ENCODE assay signal across 10 cellular contexts in genomic region chr5:157108961-157109360, GRCh38. TPM values are rescaled to one million over a fixed set of nuclear protein-coding genes. Genes with fewer than 3 reads are reported as not detected.
DNase-seq lines count a peak whose midpoint lies in the region; ATAC-seq and TF ChIP-seq lines count a peak whose summit lies in the region.
"Had no signal": no experiment of that assay in that cellular context is flagged by ENCODE, and none has a peak within 500 bp of the region (broad histone marks: within the 10 kb centered on the region; RNA-seq: fewer than 3 reads in every experiment).

TSS of gene HAVCR2 (minus strand) at chr5:157109044. CDS start at chr5:157108983, 61 bp downstream.

- H3K36me3 ChIP-seq in gastroesophageal sphincter (no peaks in the 10 kb centered on the region), vagina (no peaks in the 10 kb centered on the region)

- TF ChIP-seq EP300 in gastroesophageal sphincter (IDR thresholded peaks at IDR 0.05): no peak

- H3K27me3 ChIP-seq in gastroesophageal sphincter (no peaks in the 10 kb centered on the region), vagina (no peaks in the 10 kb centered on the region)

- WGBS in gastroesophageal sphincter (ENCODE audit: low coverage in 1 of 2), 2 donors: 59 to 67% methylated on average over 1 to 3 of the region's 3 CpGs

- no peaks in the 10 kb centered on the region for H3K4me1 ChIP-seq in gastroesophageal sphincter
- H3K4me1 ChIP-seq in vagina: no peaks in the 10 kb centered on the region

- TF ChIP-seq POLR2A in gastroesophageal sphincter (IDR thresholded peaks at IDR 0.05): peak in 1 of 2 donors; percentile 15
- peak in 1 of 2 donors; percentile 22 for TF ChIP-seq POLR2A in vagina (IDR thresholded peaks at IDR 0.05)

- TF ChIP-seq CTCF in gastroesophageal sphincter (IDR thresholded peaks at IDR 0.05) (no peak), vagina (IDR thresholded peaks at IDR 0.05) (no peak)

- peak within 1 kb of the TSS in 1 of 2 donors; percentile 28 for H3K4me3 ChIP-seq in gastroesophageal sphincter
- peak within 1 kb of the TSS in 1 of 2 donors; percentile 1 for H3K4me3 ChIP-seq in vagina
- H3K4me3 ChIP-seq: A549 had no signal

- peak; percentile 39 for DNase-seq in activated gamma-delta T cell treated with Interleukin-2 at 50 U/mL for 16 hours
- DNase-seq in activated gamma-delta T cell (lab: John Stamatoyannopoulos, UW): no peak
- peak; percentile 68 for DNase-seq in activated CD4-positive, alpha-beta T cell treated with anti-CD3 and anti-CD28 coated beads for 48 hours
- peak; percentile 26 to 52 for DNase-seq in stimulated activated CD4-positive, alpha-beta T cell treated with anti-CD3 and anti-CD28 coated beads, Interleukin-15, amount 100 ng/mL, for 48 hours (ENCODE audit: low read depth in 2 of 2)
- no peak for DNase-seq in DMS114 treated with DMSO at 0.1 percent for 48 hours (lab: John Stamatoyannopoulos, UW; ENCODE audit: unreplicated experiment)
- DNase-seq in vagina (ENCODE audit: extremely low spot score in 2 of 2): no peak

- H3K9me3 ChIP-seq in gastroesophageal sphincter (no peaks in the 10 kb centered on the region), vagina (no peaks in the 10 kb centered on the region)
- H3K9me3 ChIP-seq: A549 had no signal

- intact Hi-C loops in vagina (cut with DNase I): no loop called here

- ATAC-seq in HG03432 (IDR thresholded peaks at IDR 0.05; ENCODE audit: unreplicated experiment): peak; percentile 89
- peak; percentile 17 for ATAC-seq in gastroesophageal sphincter
- ATAC-seq: A549 had no signal

- peak within 1 kb of the TSS in 2 of 4 donors; percentile 11 to 19 for H3K27ac ChIP-seq in gastroesophageal sphincter
- H3K27ac ChIP-seq in vagina: no peak within 1 kb of the TSS
- H3K27ac ChIP-seq: VCaP had no signal

RNA-seq across cellular contexts. Expression of gene HAVCR2, which starts in this region (rescaled TPM):
- total RNA-seq in gastroesophageal sphincter: 10 to 100 TPM in 2 of 4 donors, 1 to 10 TPM in 2; 4.7 to 15.2 (median 10.1) TPM
- total RNA-seq in vagina: 4.4 TPM

Comparison
In these comparisons a context has a peak if more than half of its experiments do, and no peak if none do; other contexts are left out.
1. DNase-seq: peak in activated gamma-delta T cell treated with Interleukin-2 at 50 U/mL for 16 hours (single experiment), activated CD4-positive, alpha-beta T cell treated with anti-CD3 and anti-CD28 coated beads for 48 hours (single experiment) and stimulated activated CD4-positive, alpha-beta T cell treated with anti-CD3 and anti-CD28 coated beads, Interleukin-15, amount 100 ng/mL, for 48 hours (2 of 2); none in activated gamma-delta T cell (single experiment), DMS114 treated with DMSO at 0.1 percent for 48 hours (single experiment) and vagina (0 of 2).